ENCODE assay signal across 24 cellular contexts in the genomic region with DNA sequence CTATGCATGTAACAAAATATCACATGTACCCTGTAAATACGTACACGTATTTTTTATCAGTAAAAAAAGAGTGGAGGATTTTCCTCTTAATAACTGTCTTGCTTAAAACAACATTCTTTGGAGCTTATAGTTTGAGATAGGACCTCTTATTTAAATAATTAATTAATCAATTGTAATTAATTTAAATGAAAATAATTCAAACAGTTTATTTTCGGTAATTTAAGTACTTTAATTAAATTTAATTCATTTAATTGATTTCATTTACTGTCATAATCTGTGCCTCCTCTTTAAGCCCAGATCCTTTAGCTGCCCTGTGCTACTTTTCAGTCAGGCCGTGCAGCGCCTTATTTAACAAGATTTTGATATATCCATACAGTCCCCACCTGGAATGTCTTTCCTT.
DNase-seq lines count a peak whose midpoint lies in the region; ATAC-seq, FAIRE-seq and TF ChIP-seq lines count a peak whose summit lies in the region.
"Had no signal": no experiment of that assay in that cellular context is flagged by ENCODE, and none has a peak within 500 bp of the region (broad histone marks: within the 10 kb centered on the region; RNA-seq: fewer than 3 reads in every experiment).

No MANE protein-coding gene starts in this region.

- intact Hi-C loops in OCI-LY7 (cut with micrococcal nuclease; ENCODE audit: unreplicated experiment) (no loop called here), colonic mucosa (cut with DNase I) (no loop called here)

- H4K91ac ChIP-seq in neuronal stem cell (ENCODE audit: low read depth, low read length, poor library complexity), result no peak overlapping the region

- H2BK5ac ChIP-seq in neuronal stem cell (ENCODE audit: low read length), result no peak overlapping the region

- BruUV-seq in OCI-LY7 (replicated peaks; lab: Mats Ljungman, UMichigan), result no TSS peak

- H3K79me2 ChIP-seq in OCI-LY7 (ENCODE audit: insufficient read depth, low read depth, low read length), result no peaks in the 10 kb centered on the region

- no peak overlapping the region for H2AK5ac ChIP-seq in neuronal stem cell (ENCODE audit: low read depth, low read length)

- no peaks in the 10 kb centered on the region for H4K20me1 ChIP-seq in OCI-LY7 (ENCODE audit: insufficient read depth, low read length)
- H4K20me1 ChIP-seq: BLaER1 treated with 17β-estradiol and CSF1 and Interleukin-3, amounts not matched to agents 10 nM and 100 nM had no signal

- no peak overlapping the region for H2BK15ac ChIP-seq in neuronal stem cell (ENCODE audit: low read length)

- H3K27ac Mint-ChIP-seq in WTC11, result no peak overlapping the region
- H3K27ac Mint-ChIP-seq: B cell; CD14-positive monocyte; CD4-positive, alpha-beta memory T cell; CD4-positive, CD25-positive, alpha-beta regulatory T cell; CD8-positive, alpha-beta memory T cell had no signal

- no peak overlapping the region for H2BK12ac ChIP-seq in neuronal stem cell (ENCODE audit: low read length)

- no peak overlapping the region for H3K4me3 Mint-ChIP-seq in WTC11
- H3K4me3 Mint-ChIP-seq: B cell; CD14-positive monocyte; CD4-positive, alpha-beta memory T cell; CD4-positive, CD25-positive, alpha-beta regulatory T cell; CD8-positive, alpha-beta memory T cell had no signal

- H3K18ac ChIP-seq in neuronal stem cell (ENCODE audit: low read length), result no peak overlapping the region

- H3K27me3 Mint-ChIP-seq in WTC11 (ENCODE audit: low read depth), result no peaks in the 10 kb centered on the region

- H3K4me1 ChIP-seq in neuronal stem cell (ENCODE audit: control insufficient read depth in 2 of 2, insufficient read depth in 1 of 2, low read depth in 1 of 2, low read length in 2 of 2) (peaks cover 0 to 2% of the 10 kb centered on the region in 2 donors), OCI-LY7 (ENCODE audit: insufficient read depth, low read length, poor library complexity, severe bottlenecking) (no peaks in the 10 kb centered on the region), colonic mucosa (no peaks in the 10 kb centered on the region)
- H3K4me1 ChIP-seq: A549; BLaER1 treated with 17β-estradiol and CSF1 and Interleukin-3, amounts not matched to agents 10 nM and 100 nM had no signal

- no peaks in the 10 kb centered on the region for H3K27me3 ChIP-seq in neuronal stem cell (ENCODE audit: control insufficient read depth in 3 of 3, insufficient read depth in 3 of 3, low read depth in 1 of 3, low read length in 3 of 3)
- H3K27me3 ChIP-seq in colonic mucosa, result no peaks in the 10 kb centered on the region
- H3K27me3 ChIP-seq: BLaER1 treated with 17β-estradiol and CSF1 and Interleukin-3, amounts not matched to agents 10 nM and 100 nM had no signal

- no peak overlapping the region for H3K14ac ChIP-seq in neuronal stem cell (ENCODE audit: low read length)

- WGBS in neuronal stem cell (ENCODE audit: extremely low coverage in 2 of 2, insufficient read length in 2 of 2, insufficient replicate concordance in 1 of 2), 2 donors, result no CpG with 5 or more reads among the region's 5 CpGs

- no peak for ATAC-seq in WTC11
- ATAC-seq: A549 had no signal

- DNase-seq in NCI-H82 (lab: John Stamatoyannopoulos, UW) (peak; percentile 50), NCI-H82 treated with DMSO at 0.1 percent for 48 hours (lab: John Stamatoyannopoulos, UW; ENCODE audit: unreplicated experiment) (no peak), WTC11 (ENCODE audit: low spot score) (no peak), frontal cortex (ENCODE audit: low spot score in 2 of 2) (no peak), neuronal stem cell (ENCODE audit: low spot score) (no peak), OCI-LY7 (ENCODE audit: low spot score) (no peak), NCI-H2227 treated with DMSO at 0.1 percent for 48 hours (lab: John Stamatoyannopoulos, UW) (no peak), colonic mucosa (no peak)
- DNase-seq: AML-193; CD4-positive, alpha-beta memory T cell; CD4-positive, CD25-positive, alpha-beta regulatory T cell; CD8-positive, alpha-beta memory T cell; COR-L47; DMS 273 treated with DMSO at 0.1 percent for 48 hours; DMS79 treated with DMSO at 0.1 percent for 48 hours; GF-D8 had no signal

- no peak overlapping the region for H3K4ac ChIP-seq in neuronal stem cell (ENCODE audit: low read length)

- H2AFZ ChIP-seq in neuronal stem cell (ENCODE audit: low read length) (no peak overlapping the region), OCI-LY7 (ENCODE audit: low read length) (no peak overlapping the region)

- H3K9me3 ChIP-seq in neuronal stem cell (replicated peaks in 1 of 2; ENCODE audit: control insufficient read depth in 2 of 2, insufficient read depth in 1 of 2, low read depth in 1 of 2, low read length in 2 of 2), result no peaks in the 10 kb centered on the region
- H3K9me3 ChIP-seq in OCI-LY7 (ENCODE audit: low read length), result no peaks in the 10 kb centered on the region
- H3K9me3 ChIP-seq in colonic mucosa, result no peaks in the 10 kb centered on the region
- H3K9me3 ChIP-seq: A549 had no signal

- POLR2A ChIA-PET in WTC11 (lab: Charles Lee), result no interaction called here
- POLR2A ChIA-PET in OCI-LY7 (lab: Charles Lee), result no interaction called here

- no peak overlapping the region for H3K9ac ChIP-seq in neuronal stem cell (ENCODE audit: low read depth, low read length, poor library complexity)
- H3K9ac ChIP-seq in colonic mucosa (ENCODE audit: low read depth in 2 of 2, low read length in 2 of 2), result no peak overlapping the region
- H3K9ac ChIP-seq: BLaER1 treated with 17β-estradiol and CSF1 and Interleukin-3, amounts not matched to agents 10 nM and 100 nM had no signal

- TF ChIP-seq CTCF in WTC11 (IDR thresholded peaks at IDR 0.05) (no peak), OCI-LY7 (conservative IDR thresholded peaks at IDR 0.05; ENCODE audit: low read length) (no peak), colonic mucosa (IDR thresholded peaks at IDR 0.05) (no peak)

- H3K9me3 Mint-ChIP-seq in WTC11, result peaks cover 5% of the 10 kb centered on the region; the same call in 1 of the 2 replicates
- H3K9me3 Mint-ChIP-seq: CD4-positive, alpha-beta memory T cell had no signal

- H3K4me3 ChIP-seq in neuronal stem cell (ENCODE audit: low read length in 2 of 2) (no peak overlapping the region), OCI-LY7 (ENCODE audit: low read depth, low read length, poor library complexity, severe bottlenecking) (no peak overlapping the region), colonic mucosa (no peak overlapping the region)
- H3K4me3 ChIP-seq: A549; BLaER1 treated with 17β-estradiol and CSF1 and Interleukin-3, amounts not matched to agents 10 nM and 100 nM had no signal

- no peaks in the 10 kb centered on the region for H3K9me2 ChIP-seq in OCI-LY7 (ENCODE audit: insufficient read depth, low read length)

- no peak overlapping the region for H2BK120ac ChIP-seq in neuronal stem cell (ENCODE audit: low read depth, low read length)

- peaks cover 36% of the 10 kb centered on the region for H3K4me1 Mint-ChIP-seq in WTC11
- H3K4me1 Mint-ChIP-seq: B cell; CD14-positive monocyte; CD4-positive, alpha-beta memory T cell; CD4-positive, CD25-positive, alpha-beta regulatory T cell; CD8-positive, alpha-beta memory T cell had no signal

- H3K23ac ChIP-seq in neuronal stem cell (ENCODE audit: low read depth, low read length, poor library complexity), result peak overlapping the region; percentile 87

- no peak overlapping the region for H3K4me2 ChIP-seq in neuronal stem cell (ENCODE audit: insufficient read depth, low read length, poor library complexity, severe bottlenecking)
- H3K4me2 ChIP-seq in OCI-LY7 (ENCODE audit: low read length), result no peak overlapping the region
- H3K4me2 ChIP-seq: A549; BLaER1 treated with 17β-estradiol and CSF1 and Interleukin-3, amounts not matched to agents 10 nM and 100 nM had no signal

- peak; percentile 3 for FAIRE-seq in frontal cortex (lab: Jason Lieb, UNC)
- FAIRE-seq: A549, G401.6, GM12891, GM19239 had no signal

- H3K27ac ChIP-seq in neuronal stem cell (replicated peaks; ENCODE audit: low read length) (no peak overlapping the region), OCI-LY7 (ENCODE audit: low read depth, low read length, poor library complexity, severe bottlenecking) (no peak overlapping the region), colonic mucosa (no peak overlapping the region)
- H3K27ac ChIP-seq: 22Rv1; A549; BLaER1 treated with 17β-estradiol and CSF1 and Interleukin-3, amounts not matched to agents 10 nM and 100 nM had no signal

- H4K8ac ChIP-seq in neuronal stem cell (ENCODE audit: low read depth, low read length), result peak overlapping the region; percentile 95

- H3K36me3 ChIP-seq in neuronal stem cell (replicated peaks in 1 of 2; ENCODE audit: control insufficient read depth in 2 of 2, insufficient read depth in 2 of 2, low read length in 2 of 2) (no peaks in the 10 kb centered on the region), OCI-LY7 (ENCODE audit: insufficient read depth, low read length) (no peaks in the 10 kb centered on the region), colonic mucosa (no peaks in the 10 kb centered on the region)
- H3K36me3 ChIP-seq: BLaER1 treated with 17β-estradiol and CSF1 and Interleukin-3, amounts not matched to agents 10 nM and 100 nM had no signal

- CTCF ChIA-PET in WTC11 (lab: Charles Lee) (interaction anchor here (1.3 kb wide), 1 partner anchor 103 kb away, joined by 3 read pairs; no protein-coding TSS in a partner anchor), OCI-LY7 (lab: Charles Lee; ENCODE audit: unreplicated experiment) (no interaction called here)

- H3K36me3 Mint-ChIP-seq in WTC11, result no peaks in the 10 kb centered on the region
- H3K36me3 Mint-ChIP-seq: CD14-positive monocyte; CD4-positive, alpha-beta memory T cell; CD4-positive, CD25-positive, alpha-beta regulatory T cell; CD8-positive, alpha-beta memory T cell had no signal

- no peaks in the 10 kb centered on the region for H3K79me1 ChIP-seq in neuronal stem cell (ENCODE audit: low read depth, low read length)

TF ChIP-seq in WTC11, 78 proteins besides CTCF, POLR2A, EP300 and RAD21 (continues in another document):
- TF ChIP-seq HMGA2 (CRISPR knock-in tag; IDR thresholded peaks at IDR 0.05), result peak; percentile 94
